Comparison of ENCODE assay signal across 9 cellular contexts in genomic region chr15:78808550-78808949, GRCh38. TPM values are rescaled to one million over a fixed set of nuclear protein-coding genes. Genes with fewer than 3 reads are reported as not detected.
DNase-seq lines count a peak whose midpoint lies in the region; ATAC-seq and TF ChIP-seq lines count a peak whose summit lies in the region.
"Had no signal": no experiment of that assay in that cellular context is flagged by ENCODE, and none has a peak within 500 bp of the region (broad histone marks: within the 10 kb centered on the region; RNA-seq: fewer than 3 reads in every experiment).

No MANE protein-coding gene starts in this region.

- H3K27me3 Mint-ChIP-seq in activated CD8-positive, alpha-beta T cell treated with anti-CD3 and anti-CD28 coated beads for 36 hours, result peaks cover 28% of the 10 kb centered on the region

- POLR2A ChIA-PET in activated CD8-positive, alpha-beta T cell treated with anti-CD3 and anti-CD28 coated beads for 36 hours (lab: Charles Lee), result no interaction called here

- no peaks in the 10 kb centered on the region for H3K9me3 ChIP-seq in sigmoid colon

- no peak overlapping the region for H3K27ac Mint-ChIP-seq in activated CD8-positive, alpha-beta T cell treated with anti-CD3 and anti-CD28 coated beads for 36 hours
- H3K27ac Mint-ChIP-seq: T-helper 1 cell treated with Interleukin-12 subunit alpha and Interleukin-12 subunit beta and Interleukin-4 antibody, amounts not matched to agents 30 μg/mL and 1 μg/mL, for 36 hours had no signal

- WGBS in sigmoid colon, 2 donors, result 48 to 51% methylated on average over 2 of the region's 2 CpGs

- peak; percentile 51 for TF ChIP-seq RAD21 in Ishikawa (IDR thresholded peaks at IDR 0.05; ENCODE audit: low read depth)

- peaks cover 3% of the 10 kb centered on the region for H3K36me3 Mint-ChIP-seq in activated CD8-positive, alpha-beta T cell treated with anti-CD3 and anti-CD28 coated beads for 36 hours (ENCODE audit: low read depth)

- H3K4me3 Mint-ChIP-seq in activated CD8-positive, alpha-beta T cell treated with anti-CD3 and anti-CD28 coated beads for 36 hours, result no peak overlapping the region
- H3K4me3 Mint-ChIP-seq: T-helper 1 cell treated with Interleukin-12 subunit alpha and Interleukin-12 subunit beta and Interleukin-4 antibody, amounts not matched to agents 30 μg/mL and 1 μg/mL, for 36 hours had no signal

- peak; percentile 71 for TF ChIP-seq CTCF in activated CD8-positive, alpha-beta T cell treated with anti-CD3 and anti-CD28 coated beads for 36 hours (IDR thresholded peaks at IDR 0.05)
- TF ChIP-seq CTCF in sigmoid colon (IDR thresholded peaks at IDR 0.05), result peak in 1 of 4 experiments; percentile 27

- peak; percentile 70 for ATAC-seq in activated CD8-positive, alpha-beta T cell treated with anti-CD3 and anti-CD28 coated beads for 36 hours
- ATAC-seq in HG03521 (IDR thresholded peaks at IDR 0.05; ENCODE audit: unreplicated experiment), result no peak

- DNase-seq in ELF-1 (ENCODE audit: low read depth, low spot score), result peak; percentile 80
- DNase-seq in activated CD8-positive, alpha-beta T cell treated with anti-CD3 and anti-CD28 coated beads for 36 hours, result peak; percentile 45
- peak; percentile 75 for DNase-seq in iPS-NIHi7 (ENCODE audit: extremely low spot score)
- DNase-seq in NK-92 treated with Interleukin-12 subunit alpha and Interleukin-12 subunit beta, amount 100 ng/mL, for 24 hours (lab: John Stamatoyannopoulos, UW), result no peak
- no peak for DNase-seq in sigmoid colon
- DNase-seq in GOT3 (lab: John Stamatoyannopoulos, UW), result no peak

- H3K27me3 ChIP-seq in sigmoid colon, result no peaks in the 10 kb centered on the region

- no peak overlapping the region for H3K27ac ChIP-seq in sigmoid colon

- intact Hi-C loops in activated CD8-positive, alpha-beta T cell treated with anti-CD3 and anti-CD28 coated beads for 36 hours (cut with micrococcal nuclease), result no loop called here
- intact Hi-C loops in sigmoid colon (cut with DNase I), result no loop called here

- H3K36me3 ChIP-seq in sigmoid colon, result no peaks in the 10 kb centered on the region

- CTCF ChIA-PET in activated CD8-positive, alpha-beta T cell treated with anti-CD3 and anti-CD28 coated beads for 36 hours (lab: Charles Lee), result interaction anchor here (0.6 to 2.8 kb wide), 13 partner anchors 9 to 268 kb away, joined by 3 to 12 read pairs (median 3); partner anchors contain the start of genes CHRNA5 and PSMA4

- peaks cover 6% of the 10 kb centered on the region for H3K4me1 Mint-ChIP-seq in activated CD8-positive, alpha-beta T cell treated with anti-CD3 and anti-CD28 coated beads for 36 hours (ENCODE audit: low read depth)

- TF ChIP-seq EP300 in Ishikawa (IDR thresholded peaks at IDR 0.05; ENCODE audit: borderline replicate concordance) (no peak), sigmoid colon (IDR thresholded peaks at IDR 0.05) (no peak)

- TF ChIP-seq POLR2A in sigmoid colon (IDR thresholded peaks at IDR 0.05), result no peak

- H3K9me3 Mint-ChIP-seq in activated CD8-positive, alpha-beta T cell treated with anti-CD3 and anti-CD28 coated beads for 36 hours, result peaks cover 3% of the 10 kb centered on the region

- H3K4me1 ChIP-seq in sigmoid colon, result peaks cover 0 to 21% (median 14%) of the 10 kb centered on the region in 4 donors

- H3K4me3 ChIP-seq in sigmoid colon, result no peak overlapping the region

TF ChIP-seq in Ishikawa, 13 proteins besides CTCF, POLR2A, EP300 and RAD21:
- TF ChIP-seq TEAD4 (IDR thresholded peaks at IDR 0.05) (no peak), USF1 (IDR thresholded peaks at IDR 0.05) (no peak), TAF1 (IDR thresholded peaks at IDR 0.05; ENCODE audit: low read depth) (no peak), CREB1 (IDR thresholded peaks at IDR 0.05; ENCODE audit: low read depth) (no peak), CEBPB (IDR thresholded peaks at IDR 0.05) (no peak), MAX (IDR thresholded peaks at IDR 0.05) (no peak), YY1 (IDR thresholded peaks at IDR 0.05; ENCODE audit: low read depth) (no peak), EGR1 (IDR thresholded peaks at IDR 0.05) (no peak), NFIC (IDR thresholded peaks at IDR 0.05) (no peak), TCF12 (IDR thresholded peaks at IDR 0.05; ENCODE audit: low read depth) (no peak), ZBTB7A (IDR thresholded peaks at IDR 0.05; ENCODE audit: low read depth) (no peak), FOXM1 (IDR thresholded peaks at IDR 0.05; ENCODE audit: borderline replicate concordance, low read depth) (no peak), REST (IDR thresholded peaks at IDR 0.05; ENCODE audit: low read depth) (no peak)

RNA-seq across cellular contexts. Expression of gene ADAMTS7, which starts 2.7 kb away (rescaled TPM):
- under 1 TPM; 0.23 to 0.60 TPM for total RNA-seq in activated CD8-positive, alpha-beta T cell treated with anti-CD3 and anti-CD28 coated beads for 36 hours
- 1 to 10 TPM; 1.6 to 8.3 (median 2.2) TPM for total RNA-seq in sigmoid colon
- polyA plus RNA-seq in sigmoid colon, result 1 to 10 TPM in 1 of 3 donors, under 1 TPM in 1, not detected in 1; 0.23 to 1.9 TPM

Comparison
In these comparisons a context has a peak if more than half of its experiments do, and no peak if none do; other contexts are left out.
1. DNase-seq: peak in ELF-1 (single experiment), activated CD8-positive, alpha-beta T cell treated with anti-CD3 and anti-CD28 coated beads for 36 hours (single experiment) and iPS-NIHi7 (single experiment); none in NK-92 treated with Interleukin-12 subunit alpha and Interleukin-12 subunit beta, amount 100 ng/mL, for 24 hours (single experiment), sigmoid colon (single experiment) and GOT3 (single experiment).